ENCODE assay signal across 8 cellular contexts in genomic region chr1:37859507-37860345, GRCh38. TPM values are rescaled to one million over a fixed set of nuclear protein-coding genes. Genes with fewer than 3 reads are reported as not detected.
DNase-seq lines count a peak whose midpoint lies in the region; ATAC-seq and TF ChIP-seq lines count a peak whose summit lies in the region.

Gene MTF1 (minus strand): TSS chr1:37859592. CDS start chr1:37857658, 1,934 bp downstream.

- intact Hi-C loops in activated B cell treated with CpG ODN at 0.5 μM for 24 hours (cut with micrococcal nuclease): loop anchor here (1.0 kb wide), 6 partner anchors 48 to 298 kb away; partner anchors contain the start of genes CDCA8, GNL2, SF3A3 and YRDC

- H3K9me3 Mint-ChIP-seq in activated B cell treated with CpG ODN at 0.5 μM for 24 hours: no peaks in the 10 kb centered on the region

- no peaks in the 10 kb centered on the region for H3K27me3 Mint-ChIP-seq in activated B cell treated with CpG ODN at 0.5 μM for 24 hours

- H3K27ac ChIP-seq in caudate nucleus (ENCODE audit: low read depth, low read length): peak within 1 kb of the TSS; percentile 92

- peaks cover 29% of the 10 kb centered on the region for H3K4me1 Mint-ChIP-seq in activated B cell treated with CpG ODN at 0.5 μM for 24 hours

- peak within 1 kb of the TSS; percentile 89 for H3K27ac Mint-ChIP-seq in activated B cell treated with CpG ODN at 0.5 μM for 24 hours

- peak; percentile 89 for ATAC-seq in HG03196 (IDR thresholded peaks at IDR 0.05; ENCODE audit: unreplicated experiment)
- ATAC-seq in activated B cell treated with CpG ODN at 0.5 μM for 24 hours (ENCODE audit: low read depth): peak; percentile 98

- peak within 1 kb of the TSS; percentile 93 for H3K4me3 Mint-ChIP-seq in activated B cell treated with CpG ODN at 0.5 μM for 24 hours

- TF ChIP-seq POLR2A in GM18951 (IDR thresholded peaks at IDR 0.05; ENCODE audit: extremely low read depth, insufficient read depth, insufficient read length): peak; percentile 74

- peaks cover 39% of the 10 kb centered on the region for H3K36me3 Mint-ChIP-seq in activated B cell treated with CpG ODN at 0.5 μM for 24 hours (ENCODE audit: low read depth)

- POLR2A ChIA-PET in activated B cell treated with CpG ODN at 0.5 μM for 24 hours (lab: Charles Lee): interaction anchor here (0.5 to 3.0 kb wide), 24 partner anchors 9 to 1254 kb away, joined by 3 to 43 read pairs (median 4); partner anchors contain the start of genes C1orf122, CDCA8, GNL2 and SF3A3

- in situ Hi-C loops in GM18951 (cut with MboI; ENCODE audit: low sequenced_read_pairs, unreplicated experiment): loop anchor here (10.0 kb wide), 1 partner anchor 275 kb away; no protein-coding TSS in a partner anchor

- CTCF ChIA-PET in activated B cell treated with CpG ODN at 0.5 μM for 24 hours (lab: Charles Lee): interaction anchor here (0.6 to 2.5 kb wide), 26 partner anchors 9 to 258 kb away, joined by 3 to 10 read pairs (median 4); partner anchors contain the start of genes C1orf122, CDCA8, SF3A3 and YRDC

- DNase-seq in AG09319 (ENCODE audit: extremely low read depth, low read depth) (peak; percentile 88), NCI-H345 (lab: John Stamatoyannopoulos, UW) (peak; percentile 98), activated B cell treated with CpG ODN at 0.5 μM for 24 hours (peak; percentile 88), caudate nucleus (lab: John Stamatoyannopoulos, UW) (peak; percentile 44 to 99 (median 95)), iris pigment epithelial cell (ENCODE audit: low read depth) (peak; percentile 98)
- DNase-seq in stimulated activated CD4-positive, alpha-beta T cell treated with anti-CD3 and anti-CD28 coated beads, Interleukin-12 subunit alpha, Interleukin-12 subunit beta, amount 100 ng/mL, for 4 hours: peak; percentile 93

- TF ChIP-seq CTCF in AG09319 (IDR thresholded peaks at IDR 0.05; ENCODE audit: low read depth, low read length) (peak; percentile 89), activated B cell treated with CpG ODN at 0.5 μM for 24 hours (IDR thresholded peaks at IDR 0.05) (peak; percentile 19)

RNA-seq across cellular contexts. Expression of gene MTF1, which starts in this region (rescaled TPM):
- 30.5 and 36.2 TPM in 2 replicates for total RNA-seq in activated B cell treated with CpG ODN at 0.5 μM for 24 hours

Comparison
In these comparisons a context has a peak if more than half of its experiments do, and no peak if none do; other contexts are left out.
1. Peak in every context shown above with its lines: DNase-seq, ATAC-seq and H3K27ac ChIP-seq.